Comparison of ENCODE assay signal across 8 cellular contexts in the genomic region with DNA sequence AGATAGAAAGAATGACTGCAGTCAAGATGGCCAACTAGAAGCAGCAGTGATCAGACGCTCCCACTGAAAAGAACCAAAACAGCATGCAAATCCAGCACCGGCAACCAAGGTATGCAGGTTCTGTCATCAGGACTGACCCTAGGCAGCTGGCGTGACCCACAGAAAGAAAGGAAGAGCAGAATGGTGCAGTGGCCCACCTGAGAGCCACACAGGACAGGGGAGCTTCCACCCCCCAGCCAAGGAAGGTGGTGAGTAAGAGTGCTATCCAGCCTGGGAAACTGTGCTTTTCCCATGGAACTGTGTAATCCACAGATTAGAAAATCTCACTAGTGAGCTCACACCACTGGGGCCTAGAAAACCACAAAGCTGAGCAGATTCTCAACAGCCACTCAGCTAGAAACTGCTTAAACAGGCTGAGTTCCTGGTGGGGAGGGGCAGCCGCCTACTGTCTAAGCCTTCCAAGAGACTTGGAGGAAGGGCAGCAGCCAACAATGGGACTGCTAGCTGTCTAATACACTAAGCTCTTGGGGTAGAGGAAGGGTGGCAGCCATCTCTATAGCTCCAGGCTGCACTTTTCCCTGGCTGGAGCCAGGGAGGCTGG.
DNase-seq lines count a peak whose midpoint lies in the region; ATAC-seq, FAIRE-seq and TF ChIP-seq lines count a peak whose summit lies in the region.

No MANE protein-coding gene starts in this region.

- peaks cover 0 to 5% (median 0%) of the 10 kb centered on the region in 4 donors for H3K9me3 ChIP-seq in stomach

- 72 to 83% (median 74%) methylated on average over 4 of the region's 4 CpGs for WGBS in stomach, 5 donors

- ATAC-seq in GM21515 (IDR thresholded peaks at IDR 0.05; ENCODE audit: unreplicated experiment): peak; percentile 86
- ATAC-seq in HG03469 (IDR thresholded peaks at IDR 0.05; ENCODE audit: unreplicated experiment): peak; percentile 56

- TF ChIP-seq CTCF in kidney epithelial cell (IDR thresholded peaks at IDR 0.05; ENCODE audit: insufficient read depth, low read length, poor library complexity, severe bottlenecking): no peak
- TF ChIP-seq CTCF in stomach (IDR thresholded peaks at IDR 0.05): no peak

- intact Hi-C loops in stomach (cut with DNase I; ENCODE audit: low total_unique reads): no loop called here

- TF ChIP-seq EP300 in stomach (IDR thresholded peaks at IDR 0.05): no peak

- H3K36me3 ChIP-seq in kidney epithelial cell (ENCODE audit: control insufficient read depth, insufficient read depth, low read length) (no peaks in the 10 kb centered on the region), stomach (no peaks in the 10 kb centered on the region)

- FAIRE-seq in GM12891 (lab: Jason Lieb, UNC): peak; percentile 93

- peak; percentile 23; the same call in 1 of the 2 replicates for TF ChIP-seq POLR2A in GM12891 (IDR thresholded peaks at IDR 0.05; ENCODE audit: low read depth, low read length)
- no peak for TF ChIP-seq POLR2A in stomach (IDR thresholded peaks at IDR 0.05)

- H3K4me1 ChIP-seq in stomach: peaks cover 0 to 7% (median 2%) of the 10 kb centered on the region in 4 donors

- H3K27me3 ChIP-seq in kidney epithelial cell (ENCODE audit: control insufficient read depth, insufficient read depth, low read length) (no peaks in the 10 kb centered on the region), stomach (no peaks in the 10 kb centered on the region)

- no peak overlapping the region for H3K27ac ChIP-seq in stomach

- H3K4me3 ChIP-seq in kidney epithelial cell (ENCODE audit: low read depth, low read length): no peak overlapping the region
- no peak overlapping the region for H3K4me3 ChIP-seq in stomach

- DNase-seq in GM12891 (ENCODE audit: insufficient read length, low spot score): peak; percentile 20
- peak; percentile 80 for DNase-seq in kidney epithelial cell (ENCODE audit: low read depth)
- DNase-seq in Kasumi-1 (lab: John Stamatoyannopoulos, UW): no peak
- no peak for DNase-seq in HPDE6-E6E7 (ENCODE audit: extremely low spot score)
- no peak for DNase-seq in inferior parietal cortex (ENCODE audit: extremely low spot score)
- no peak for DNase-seq in stomach

TF ChIP-seq in GM12891, 5 proteins besides CTCF, POLR2A, EP300 and RAD21:
- peak; percentile 95 for TF ChIP-seq POU2F2 (IDR thresholded peaks at IDR 0.05; ENCODE audit: low read depth, low read length)
- no peak for TF ChIP-seq SPI1 (IDR thresholded peaks at IDR 0.05; ENCODE audit: low read depth, low read length)
- TF ChIP-seq TAF1 (IDR thresholded peaks at IDR 0.05; ENCODE audit: low read depth, low read length): peak; percentile 44
- peak; percentile 71 for TF ChIP-seq POLR2AphosphoS5 (IDR thresholded peaks at IDR 0.05; ENCODE audit: low read depth, low read length)
- TF ChIP-seq PAX5 (IDR thresholded peaks at IDR 0.05; ENCODE audit: insufficient read depth, low read length, severe bottlenecking): no peak

Comparison
In these comparisons a context has a peak if more than half of its experiments do, and no peak if none do; other contexts are left out.
1. DNase-seq: peak in GM12891 (single experiment) and kidney epithelial cell (single experiment); none in Kasumi-1 (0 of 2), HPDE6-E6E7 (single experiment), inferior parietal cortex (single experiment) and stomach (single experiment).